ENCODE assay signal across 9 cellular contexts in the genomic region with DNA sequence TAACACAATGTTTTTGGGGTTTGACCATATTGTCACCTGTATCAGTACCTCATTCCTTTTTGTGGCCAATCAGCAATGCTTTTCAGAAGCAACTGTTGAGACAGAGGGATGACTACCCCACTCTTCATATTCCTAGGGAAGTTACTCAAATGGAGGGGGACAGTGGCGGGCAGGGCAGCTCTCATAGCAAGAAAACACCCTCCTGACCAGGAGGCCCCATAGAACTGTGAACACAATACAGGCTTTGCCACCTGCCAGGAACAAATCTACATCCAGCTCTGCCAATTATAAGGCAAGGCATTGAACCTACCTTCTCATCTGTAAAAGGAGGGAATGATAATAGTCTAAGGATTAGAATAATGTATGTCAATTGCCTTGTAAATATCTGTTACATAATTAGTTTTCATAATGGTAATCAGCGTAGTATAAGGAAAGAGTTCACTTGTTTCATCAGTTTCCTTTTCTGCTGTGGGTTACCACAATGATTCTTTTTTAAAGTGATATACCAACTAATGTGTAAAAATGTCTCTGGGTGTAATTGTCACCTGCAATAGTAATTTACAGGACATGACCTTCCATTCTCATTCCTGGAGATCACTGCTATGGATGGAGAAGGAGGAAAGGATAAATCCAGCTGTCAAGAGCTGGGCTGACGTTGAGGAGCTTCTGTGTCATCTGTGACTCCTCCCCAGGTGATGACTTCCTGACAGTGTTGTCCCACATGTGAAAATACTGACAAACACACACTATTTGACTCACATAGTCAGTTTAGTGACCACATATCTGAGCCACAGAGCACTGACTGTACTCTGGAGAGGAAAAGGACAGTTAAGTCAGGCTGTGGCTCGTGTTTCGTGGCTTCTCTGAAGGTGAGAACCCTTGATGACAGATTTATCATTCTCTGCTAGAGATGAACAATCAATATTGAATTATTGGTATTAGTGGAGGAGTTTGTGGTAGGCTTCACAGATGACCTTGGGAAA. TPM values are rescaled to one million over a fixed set of nuclear protein-coding genes. Genes with fewer than 3 reads are reported as not detected.
A peak's percentile ranks its signal among the peaks of the same experiment; 100 is the strongest.
DNase-seq lines count a peak whose midpoint lies in the region; ATAC-seq, FAIRE-seq and TF ChIP-seq lines count a peak whose summit lies in the region.
"Had no signal": no experiment of that assay in that cellular context is flagged by ENCODE, and none has a peak within 500 bp of the region (broad histone marks: within the 10 kb centered on the region; RNA-seq: fewer than 3 reads in every experiment).

No MANE protein-coding gene starts in this region.

- POLR2A ChIA-PET in OCI-LY7 (lab: Charles Lee) (interaction anchor here (0.5 kb wide), 1 partner anchor 538 kb away, joined by 3 read pairs; no protein-coding TSS in a partner anchor), Caco-2 (lab: Charles Lee) (no interaction called here)

- BruUV-seq in OCI-LY7 (replicated peaks; lab: Mats Ljungman, UMichigan) (no TSS peak), Caco-2 (replicated peaks; lab: Mats Ljungman, UMichigan) (no TSS peak)

- CTCF ChIA-PET in OCI-LY7 (lab: Charles Lee; ENCODE audit: unreplicated experiment), result no interaction called here
- CTCF ChIA-PET in Caco-2 (lab: Charles Lee), result no interaction called here

- FAIRE-seq in D721Med (lab: Jason Lieb, UNC), result peak; percentile 95
- FAIRE-seq: colon had no signal

- TF ChIP-seq CTCF in D721Med (IDR thresholded peaks at IDR 0.05; ENCODE audit: insufficient read depth, missing control alignments), result no peak
- TF ChIP-seq CTCF in OCI-LY7 (conservative IDR thresholded peaks at IDR 0.05; ENCODE audit: low read length), result no peak
- no peak for TF ChIP-seq CTCF in Caco-2 (IDR thresholded peaks at IDR 0.05; ENCODE audit: insufficient read depth in 1 of 2, low read depth in 1 of 2, low read length in 1 of 2, severe bottlenecking in 1 of 2, unreplicated experiment in 1 of 2)

- H3K27me3 Mint-ChIP-seq in IgD-negative memory B cell (no peaks in the 10 kb centered on the region), Caco-2 (ENCODE audit: insufficient read depth, unreplicated experiment) (no peaks in the 10 kb centered on the region)

- no peaks in the 10 kb centered on the region for H4K20me1 ChIP-seq in OCI-LY7 (ENCODE audit: insufficient read depth, low read length)

- DNase-seq in D721Med (ENCODE audit: insufficient read length, low spot score) (no peak), DMS114 treated with DMSO at 0.1 percent for 48 hours (lab: John Stamatoyannopoulos, UW; ENCODE audit: unreplicated experiment) (no peak), OCI-LY7 (ENCODE audit: low spot score) (no peak), Caco-2 (no peak)
- DNase-seq in activated gamma-delta T cell treated with anti-CD3 and anti-CD28 coated beads, Interleukin-2, amount 50 U/mL, for 16 hours (ENCODE audit: low read depth), result peak; percentile 31
- peak; percentile 39 for DNase-seq in stimulated activated CD8-positive, alpha-beta memory T cell treated with anti-CD3 and anti-CD28 coated beads, Interleukin-12 subunit alpha, Interleukin-12 subunit beta, amount 100 ng/mL, for 1 hour (ENCODE audit: low read depth)

- H3K27ac ChIP-seq in OCI-LY7 (ENCODE audit: low read depth, low read length, poor library complexity, severe bottlenecking), result no peak overlapping the region

- H3K4me1 ChIP-seq in OCI-LY7 (ENCODE audit: insufficient read depth, low read length, poor library complexity, severe bottlenecking) (no peaks in the 10 kb centered on the region), Caco-2 (no peaks in the 10 kb centered on the region)

- H3K9me3 Mint-ChIP-seq in IgD-negative memory B cell (no peaks in the 10 kb centered on the region), Caco-2 (ENCODE audit: unreplicated experiment) (no peaks in the 10 kb centered on the region)

- no peak overlapping the region for H2AFZ ChIP-seq in OCI-LY7 (ENCODE audit: low read length)

- no peaks in the 10 kb centered on the region for H3K9me3 ChIP-seq in OCI-LY7 (ENCODE audit: low read length)
- H3K9me3 ChIP-seq in Caco-2, result no peaks in the 10 kb centered on the region

- no peaks in the 10 kb centered on the region for H3K36me3 ChIP-seq in OCI-LY7 (ENCODE audit: insufficient read depth, low read length)
- no peaks in the 10 kb centered on the region for H3K36me3 ChIP-seq in Caco-2 (ENCODE audit: control insufficient read depth, insufficient read depth, low read length)

- H3K36me3 Mint-ChIP-seq in IgD-negative memory B cell (no peaks in the 10 kb centered on the region), Caco-2 (ENCODE audit: insufficient read depth, unreplicated experiment) (peaks cover 5% of the 10 kb centered on the region)

- no peaks in the 10 kb centered on the region for H3K27me3 ChIP-seq in Caco-2 (replicated peaks; ENCODE audit: control insufficient read depth, insufficient read depth, low read length)

- peak overlapping the region; percentile 11 to 86 (median 50) for H3K27ac Mint-ChIP-seq in IgD-negative memory B cell
- no peak overlapping the region for H3K27ac Mint-ChIP-seq in Caco-2 (ENCODE audit: unreplicated experiment)

- H3K4me3 ChIP-seq in OCI-LY7 (ENCODE audit: low read depth, low read length, poor library complexity, severe bottlenecking) (no peak overlapping the region), Caco-2 (ENCODE audit: low read depth, low read length) (no peak overlapping the region)

- ATAC-seq in GM21515 (IDR thresholded peaks at IDR 0.05; ENCODE audit: unreplicated experiment), result peak; percentile 83

- H3K4me3 Mint-ChIP-seq in IgD-negative memory B cell, result peak overlapping the region in 3 of 4 donors; percentile 10 to 85 (median 77)
- H3K4me3 Mint-ChIP-seq in Caco-2 (ENCODE audit: unreplicated experiment), result no peak overlapping the region

- no peaks in the 10 kb centered on the region for H3K9me2 ChIP-seq in OCI-LY7 (ENCODE audit: insufficient read depth, low read length)

- H3K79me2 ChIP-seq in OCI-LY7 (ENCODE audit: insufficient read depth, low read depth, low read length), result no peaks in the 10 kb centered on the region

- intact Hi-C loops in OCI-LY7 (cut with micrococcal nuclease; ENCODE audit: unreplicated experiment) (loop anchor here (10.0 kb wide), 1 partner anchor 129 kb away; no protein-coding TSS in a partner anchor), Caco-2 (cut with micrococcal nuclease; ENCODE audit: unreplicated experiment) (no loop called here)

- H3K4me2 ChIP-seq in OCI-LY7 (ENCODE audit: low read length), result no peak overlapping the region

- peaks cover 26 to 28% (median 27%) of the 10 kb centered on the region in 3 donors for H3K4me1 Mint-ChIP-seq in IgD-negative memory B cell
- H3K4me1 Mint-ChIP-seq in Caco-2 (ENCODE audit: low read depth, unreplicated experiment), result no peaks in the 10 kb centered on the region

RNA-seq across cellular contexts. Expression of gene ALPK2, which starts 13.4 kb away (rescaled TPM):
- polyA plus RNA-seq in IgD-negative memory B cell, result not detected
- total RNA-seq in OCI-LY7 (2014; rRNA removed; shearing (Covaris generic)), result not detected in 2 replicates
- total RNA-seq in OCI-LY7 (2022), result not detected in 2 replicates
- 10.7 and 12.7 TPM in 2 replicates for total RNA-seq in Caco-2 (2022)

RNA-seq across cellular contexts. Expression of gene MALT1, which starts 55.8 kb away (rescaled TPM):
- 51.9 TPM for polyA plus RNA-seq in IgD-negative memory B cell
- total RNA-seq in OCI-LY7 (2014; rRNA removed; shearing (Covaris generic)), result 14.4 and 15.5 TPM in 2 replicates
- 18.5 and 20.4 TPM in 2 replicates for total RNA-seq in OCI-LY7 (2022)
- total RNA-seq in Caco-2 (2022), result 19.3 and 22.6 TPM in 2 replicates

Comparison
In these comparisons a context has a peak if more than half of its experiments do, and no peak if none do; other contexts are left out.
1. DNase-seq: peak in activated gamma-delta T cell treated with anti-CD3 and anti-CD28 coated beads, Interleukin-2, amount 50 U/mL, for 16 hours (single experiment) and stimulated activated CD8-positive, alpha-beta memory T cell treated with anti-CD3 and anti-CD28 coated beads, Interleukin-12 subunit alpha, Interleukin-12 subunit beta, amount 100 ng/mL, for 1 hour (single experiment); none in D721Med (single experiment), DMS114 treated with DMSO at 0.1 percent for 48 hours (single experiment), OCI-LY7 (single experiment) and Caco-2 (0 of 2).
2. RNA of gene ALPK2, which starts 13.4 kb away (total RNA-seq): 10.7 to 12.7 TPM in Caco-2; not detected in OCI-LY7; every median in the first group is over 10 times any median in the second.